21 cellular contexts compared by ENCODE assay signal in the genomic region with DNA sequence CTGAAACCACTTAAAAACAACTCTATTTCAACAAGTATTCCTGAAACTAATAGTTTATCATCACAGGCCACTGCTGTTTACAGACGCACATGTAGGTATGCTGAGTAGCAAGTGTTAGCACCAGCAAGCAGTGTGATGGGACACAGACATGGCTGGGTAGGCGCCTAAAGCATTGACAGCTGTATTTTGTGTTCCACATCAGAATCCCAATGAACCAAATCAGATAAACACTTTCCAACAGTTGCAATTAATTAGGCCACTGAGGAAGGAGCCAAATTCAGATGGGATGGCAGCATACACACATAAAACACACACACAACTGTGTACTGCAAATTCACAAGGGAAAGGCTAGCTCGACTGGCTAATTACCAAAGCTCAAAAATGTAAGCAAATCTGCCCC. TPM values are rescaled to one million over a fixed set of nuclear protein-coding genes. Genes with fewer than 3 reads are reported as not detected.
DNase-seq lines count a peak whose midpoint lies in the region; ATAC-seq and TF ChIP-seq lines count a peak whose summit lies in the region.
"Had no signal": no experiment of that assay in that cellular context is flagged by ENCODE, and none has a peak within 500 bp of the region (broad histone marks: within the 10 kb centered on the region; RNA-seq: fewer than 3 reads in every experiment).

No MANE protein-coding gene starts in this region.

- no peaks in the 10 kb centered on the region for H3K36me3 ChIP-seq in OCI-LY1 (ENCODE audit: insufficient read depth, low read length)
- H3K36me3 ChIP-seq in tibial artery = peaks cover 85 to 100% (median 95%) of the 10 kb centered on the region in 3 donors

- no peak overlapping the region for H3K4me3 ChIP-seq in OCI-LY1 (ENCODE audit: low read depth, low read length, poor library complexity, severe bottlenecking)
- no peak overlapping the region for H3K4me3 ChIP-seq in tibial artery
- H3K4me3 ChIP-seq: BLaER1, Peyer's patch had no signal

- peak; percentile 59 for ATAC-seq in Right ventricle myocardium inferior
- no peak for ATAC-seq in left cardiac atrium
- ATAC-seq: HepG2 had no signal

- no peaks in the 10 kb centered on the region for H3K9me3 ChIP-seq in OCI-LY1 (ENCODE audit: low read length)
- no peaks in the 10 kb centered on the region for H3K9me3 ChIP-seq in tibial artery
- H3K9me3 ChIP-seq: BLaER1, Peyer's patch had no signal

- no peaks in the 10 kb centered on the region for H3K27me3 ChIP-seq in OCI-LY1 (ENCODE audit: insufficient read depth, low read length)
- H3K27me3 ChIP-seq in tibial artery = no peaks in the 10 kb centered on the region
- H3K27me3 ChIP-seq: BLaER1, Peyer's patch had no signal

- TF ChIP-seq CTCF in OCI-LY1 (IDR thresholded peaks at IDR 0.05; ENCODE audit: low read length) (no peak), tibial artery (IDR thresholded peaks at IDR 0.05) (no peak)

- H3K9me2 ChIP-seq in OCI-LY1 (ENCODE audit: low read depth, low read length) = no peaks in the 10 kb centered on the region

- H3F3A ChIP-seq in OCI-LY1 (ENCODE audit: insufficient read depth, low read length) = no peaks in the 10 kb centered on the region

- DNase-seq in Right ventricle myocardium inferior (ENCODE audit: missing footprints) (no peak), left cardiac atrium (no peak), fibroblast of gingiva (ENCODE audit: low read depth) (peak; percentile 14), tibial artery (no peak), iPS-NIHi7 (ENCODE audit: extremely low spot score) (no peak)
- DNase-seq in activated CD4-positive, alpha-beta T cell treated with anti-CD3 and anti-CD28 coated beads for 1 hour = no peak
- DNase-seq: CD4-positive, CD25-positive, alpha-beta regulatory T cell; DMS153; DND-41; Karpas-422; NCI-H1092; NCI-H1417 treated with DMSO at 0.1 percent for 48 hours; NCI-H187 treated with DMSO at 0.1 percent for 48 hours; NCI-H446 treated with DMSO at 0.1 percent for 48 hours; NCI-H526; Peyer's patch had no signal

- H3K4me1 ChIP-seq in OCI-LY1 (ENCODE audit: insufficient read depth, low read length, severe bottlenecking) (peaks cover 56% of the 10 kb centered on the region), tibial artery (peaks cover 0 to under 1% (median 0%) of the 10 kb centered on the region in 4 donors)
- H3K4me1 ChIP-seq: Peyer's patch had no signal

- intact Hi-C loops in Right ventricle myocardium inferior (cut with DNase I) = no loop called here
- intact Hi-C loops in left cardiac atrium (cut with DNase I) = no loop called here
- intact Hi-C loops in tibial artery (cut with DNase I; ENCODE audit: low total_unique reads) = no loop called here

- no peak overlapping the region for H2AFZ ChIP-seq in OCI-LY1 (ENCODE audit: low read length)

- H3K27ac ChIP-seq in OCI-LY1 (ENCODE audit: low read depth, low read length, poor library complexity, severe bottlenecking) = peak overlapping the region; percentile 97
- H3K27ac ChIP-seq in temporal lobe (ENCODE audit: low read depth, low read length) = peak overlapping the region; percentile 0
- no peak overlapping the region for H3K27ac ChIP-seq in tibial artery
- H3K27ac ChIP-seq: BLaER1, Peyer's patch had no signal

- no peak overlapping the region for H3K9ac ChIP-seq in OCI-LY1 (ENCODE audit: low read length)
- H3K9ac ChIP-seq: BLaER1 had no signal

- H3K4me2 ChIP-seq in OCI-LY1 (ENCODE audit: low read length) = no peak overlapping the region
- H3K4me2 ChIP-seq: BLaER1 had no signal

- H3K79me2 ChIP-seq in OCI-LY1 (ENCODE audit: insufficient read depth, low read length) = no peaks in the 10 kb centered on the region

- no peaks in the 10 kb centered on the region for H4K20me1 ChIP-seq in OCI-LY1 (ENCODE audit: insufficient read depth, low read length)
- H4K20me1 ChIP-seq: BLaER1 had no signal

RNA-seq across cellular contexts. Expression of a gene that starts 33.2 kb away (rescaled TPM):
- total RNA-seq in Right ventricle myocardium inferior (0.14 TPM), left cardiac atrium (1 to 10 TPM in 1 of 2 donors, under 1 TPM in 1; 0.68 to 1.6 TPM), temporal lobe (0.25 TPM)
- total RNA-seq: HT1080 had no signal

Comparison
In these comparisons a context has a peak if more than half of its experiments do, and no peak if none do; other contexts are left out.
1. H3K27ac ChIP-seq: peak in OCI-LY1 (single experiment) and temporal lobe (single experiment); none in tibial artery (0 of 2).